10 cellular contexts compared by ENCODE assay signal in the genomic region with DNA sequence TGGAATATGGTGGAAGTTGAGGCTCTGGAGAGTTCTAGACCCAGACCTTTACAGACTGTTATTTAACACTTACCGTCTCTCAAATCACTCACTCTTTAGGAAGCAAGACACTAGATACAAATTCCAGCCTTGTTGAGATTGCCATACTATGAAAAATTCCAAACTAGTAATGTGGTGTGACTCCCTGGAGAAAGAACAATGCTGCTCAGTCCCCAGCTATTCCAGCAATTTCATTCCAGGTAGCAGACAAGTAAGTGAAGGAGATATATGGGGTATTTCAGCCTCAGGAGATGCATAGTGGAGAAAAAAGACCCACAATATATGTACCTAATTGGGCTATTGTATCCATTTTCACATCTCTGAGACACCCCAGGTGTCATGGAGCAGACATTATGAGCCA.
"Had no signal": no experiment of that assay in that cellular context is flagged by ENCODE, and none has a peak within 500 bp of the region (broad histone marks: within the 10 kb centered on the region; RNA-seq: fewer than 3 reads in every experiment).

No MANE protein-coding gene starts in this region.

- DNase-seq: GM23248, GOT3, H7, H9, HCEC 1CT, HFFc6 had no signal

- FAIRE-seq: H1, H54 had no signal

- H3K4me1 ChIP-seq: HAP-1 had no signal

- H3K4me2 ChIP-seq: GM23338 had no signal

- H3K9me3 ChIP-seq: HAP-1 had no signal

- H3K36me3 ChIP-seq: HAP-1 had no signal

- H3K4me3 ChIP-seq: GM23248, GM23338, HAP-1 had no signal

- H3K4me1 Mint-ChIP-seq: GM23338 had no signal

- H3K4me3 Mint-ChIP-seq: GM23338, H9, HFFc6 had no signal

- H3K9ac ChIP-seq: GM23248 had no signal

- H3K27ac Mint-ChIP-seq: GM23338, H9, HFFc6 had no signal

- H3K27ac ChIP-seq: GM23248 had no signal
